Comparison of ENCODE assay signal across 16 cellular contexts in genomic region chr16:10906482-10906881, GRCh38. TPM values are rescaled to one million over a fixed set of nuclear protein-coding genes. Genes with fewer than 3 reads are reported as not detected.
"Had no signal": no experiment of that assay in that cellular context is flagged by ENCODE, and none has a peak within 500 bp of the region (broad histone marks: within the 10 kb centered on the region; RNA-seq: fewer than 3 reads in every experiment).

No MANE protein-coding gene starts in this region.

- H3K9me3 Mint-ChIP-seq: natural killer cell treated with Interleukin-12 subunit alpha and Interleukin-12 subunit beta and Interleukin-15 and Interleukin-18, amount 100 ng/mL, for 72 hours had no signal

- DNase-seq: cortex of kidney; effector memory CD4-positive, alpha-beta T cell; gastrocnemius medialis; mesenchymal stem cell; occipital lobe; pancreas; small intestine; stimulated activated CD4-positive, alpha-beta T cell treated with anti-CD3 and anti-CD28 coated beads, Interleukin-4, amount 100 ng/mL, for 1 hour; stimulated activated CD8-positive, alpha-beta memory T cell treated with anti-CD3 and anti-CD28 coated beads, Interleukin-4, amount 100 ng/mL, for 48 hours; stimulated activated naive CD8-positive, alpha-beta T cell treated with anti-CD3 and anti-CD28 coated beads, Interleukin-15, amount 100 ng/mL, for 72 hours; testis had no signal

- H3K4me3 Mint-ChIP-seq: natural killer cell treated with Interleukin-12 subunit alpha and Interleukin-12 subunit beta and Interleukin-15 and Interleukin-18, amount 100 ng/mL, for 72 hours; neural progenitor cell; stimulated activated effector memory CD8-positive, alpha-beta T cell treated with anti-CD3 and anti-CD28 coated beads, Interleukin-12 subunit alpha, Interleukin-12 subunit beta, amount 100 ng/mL, for 72 hours; stimulated activated naive CD8-positive, alpha-beta T cell treated with anti-CD3 and anti-CD28 coated beads, Interleukin-15, amount 100 ng/mL, for 72 hours had no signal

- ATAC-seq: esophagus mucosa; gastrocnemius medialis; stimulated activated effector memory CD8-positive, alpha-beta T cell treated with anti-CD3 and anti-CD28 coated beads, Interleukin-12 subunit alpha, Interleukin-12 subunit beta, amount 100 ng/mL, for 72 hours; stimulated activated naive CD8-positive, alpha-beta T cell treated with anti-CD3 and anti-CD28 coated beads, Interleukin-15, amount 100 ng/mL, for 72 hours had no signal

- H3K36me3 Mint-ChIP-seq: neural progenitor cell had no signal

- H3K27me3 Mint-ChIP-seq: natural killer cell treated with Interleukin-12 subunit alpha and Interleukin-12 subunit beta and Interleukin-15 and Interleukin-18, amount 100 ng/mL, for 72 hours had no signal

- H3K4me1 Mint-ChIP-seq: neural progenitor cell; stimulated activated effector memory CD8-positive, alpha-beta T cell treated with anti-CD3 and anti-CD28 coated beads, Interleukin-12 subunit alpha, Interleukin-12 subunit beta, amount 100 ng/mL, for 72 hours; stimulated activated naive CD8-positive, alpha-beta T cell treated with anti-CD3 and anti-CD28 coated beads, Interleukin-15, amount 100 ng/mL, for 72 hours had no signal

- H3K27ac Mint-ChIP-seq: natural killer cell treated with Interleukin-12 subunit alpha and Interleukin-12 subunit beta and Interleukin-15 and Interleukin-18, amount 100 ng/mL, for 72 hours; neural progenitor cell; progenitor cell of endocrine pancreas; stimulated activated effector memory CD8-positive, alpha-beta T cell treated with anti-CD3 and anti-CD28 coated beads, Interleukin-12 subunit alpha, Interleukin-12 subunit beta, amount 100 ng/mL, for 72 hours; stimulated activated naive CD8-positive, alpha-beta T cell treated with anti-CD3 and anti-CD28 coated beads, Interleukin-15, amount 100 ng/mL, for 72 hours had no signal

RNA-seq across cellular contexts. Expression of gene CIITA, which starts 29.5 kb away (rescaled TPM):
- total RNA-seq: progenitor cell of endocrine pancreas had no signal
